ENCODE assay signal across 25 cellular contexts in genomic region chr9:137308102-137308619, GRCh38. TPM values are rescaled to one million over a fixed set of nuclear protein-coding genes. Genes with fewer than 3 reads are reported as not detected.
DNase-seq lines count a peak whose midpoint lies in the region; ATAC-seq, FAIRE-seq and TF ChIP-seq lines count a peak whose summit lies in the region.
"Had no signal": no experiment of that assay in that cellular context is flagged by ENCODE, and none has a peak within 500 bp of the region (broad histone marks: within the 10 kb centered on the region; RNA-seq: fewer than 3 reads in every experiment).

No MANE protein-coding gene starts in this region.

- H3K27me3 ChIP-seq in upper lobe of right lung: no peaks in the 10 kb centered on the region
- H3K27me3 ChIP-seq: thyroid gland had no signal

- TF ChIP-seq CTCF in upper lobe of right lung (IDR thresholded peaks at IDR 0.05): no peak

- H3K4me1 Mint-ChIP-seq in activated CD8-positive, alpha-beta memory T cell treated with anti-CD3 and anti-CD28 coated beads, Interleukin-2, amount 10 ng/mL, durations not matched to agents 7 days and 5 days: peaks cover 7% of the 10 kb centered on the region
- H3K4me1 Mint-ChIP-seq in stimulated activated memory B cell treated with anti-CD40 and anti-IgM and Interleukin-4, amounts not matched to agents 10 μg/mL and 1 μg/mL and 100 μg/mL, for 72 hours: peaks cover 26% of the 10 kb centered on the region

- H3K9me3 Mint-ChIP-seq in activated CD8-positive, alpha-beta memory T cell treated with anti-CD3 and anti-CD28 coated beads, Interleukin-2, amount 10 ng/mL, durations not matched to agents 7 days and 5 days (ENCODE audit: low read depth): no peaks in the 10 kb centered on the region
- no peaks in the 10 kb centered on the region for H3K9me3 Mint-ChIP-seq in stimulated activated memory B cell treated with anti-CD40 and anti-IgM and Interleukin-4, amounts not matched to agents 10 μg/mL and 1 μg/mL and 100 μg/mL, for 72 hours
- H3K9me3 Mint-ChIP-seq: effector memory CD8-positive, alpha-beta T cell; naive thymus-derived CD4-positive, alpha-beta T cell; T-helper 2 cell treated with Interferon-gamma antibody and Interleukin-4, amounts not matched to agents 5 μg/mL and 100 μg/mL, for 36 hours had no signal

- peaks cover 43% of the 10 kb centered on the region for H3K4me1 ChIP-seq in upper lobe of right lung

- CTCF ChIA-PET in activated CD8-positive, alpha-beta memory T cell treated with anti-CD3 and anti-CD28 coated beads, Interleukin-2, amount 10 ng/mL, durations not matched to agents 7 days and 5 days (lab: Charles Lee): no interaction called here

- H3K9me3 ChIP-seq in upper lobe of right lung: no peaks in the 10 kb centered on the region
- H3K9me3 ChIP-seq: heart right ventricle, thyroid gland had no signal

- H3K4me3 ChIP-seq in upper lobe of right lung: no peak overlapping the region
- H3K4me3 ChIP-seq: heart right ventricle, thyroid gland had no signal

- no peak overlapping the region for H3K4me3 Mint-ChIP-seq in activated CD8-positive, alpha-beta memory T cell treated with anti-CD3 and anti-CD28 coated beads, Interleukin-2, amount 10 ng/mL, durations not matched to agents 7 days and 5 days
- H3K4me3 Mint-ChIP-seq in stimulated activated memory B cell treated with anti-CD40 and anti-IgM and Interleukin-4, amounts not matched to agents 10 μg/mL and 1 μg/mL and 100 μg/mL, for 72 hours: no peak overlapping the region
- H3K4me3 Mint-ChIP-seq: T-helper 2 cell treated with Interferon-gamma antibody and Interleukin-4, amounts not matched to agents 5 μg/mL and 100 μg/mL, for 36 hours had no signal

- no peak overlapping the region for H3K27ac ChIP-seq in upper lobe of right lung
- H3K27ac ChIP-seq: KMS-11, thyroid gland had no signal

- no peaks in the 10 kb centered on the region for H3K36me3 Mint-ChIP-seq in activated CD8-positive, alpha-beta memory T cell treated with anti-CD3 and anti-CD28 coated beads, Interleukin-2, amount 10 ng/mL, durations not matched to agents 7 days and 5 days
- H3K36me3 Mint-ChIP-seq in stimulated activated memory B cell treated with anti-CD40 and anti-IgM and Interleukin-4, amounts not matched to agents 10 μg/mL and 1 μg/mL and 100 μg/mL, for 72 hours: no peaks in the 10 kb centered on the region
- H3K36me3 Mint-ChIP-seq: naive thymus-derived CD4-positive, alpha-beta T cell had no signal

- ATAC-seq in activated CD8-positive, alpha-beta memory T cell treated with anti-CD3 and anti-CD28 coated beads, Interleukin-2, amount 10 ng/mL, durations not matched to agents 7 days and 5 days: no peak
- ATAC-seq in upper lobe of right lung: no peak
- no peak for ATAC-seq in stimulated activated memory B cell treated with anti-CD40 and anti-IgM and Interleukin-4, amounts not matched to agents 10 μg/mL and 1 μg/mL and 100 μg/mL, for 72 hours
- ATAC-seq: effector memory CD8-positive, alpha-beta T cell; heart right ventricle; naive thymus-derived CD4-positive, alpha-beta T cell had no signal

- intact Hi-C loops in upper lobe of right lung (cut with DNase I): no loop called here

- no peak overlapping the region for H3K27ac Mint-ChIP-seq in activated CD8-positive, alpha-beta memory T cell treated with anti-CD3 and anti-CD28 coated beads, Interleukin-2, amount 10 ng/mL, durations not matched to agents 7 days and 5 days
- no peak overlapping the region for H3K27ac Mint-ChIP-seq in stimulated activated memory B cell treated with anti-CD40 and anti-IgM and Interleukin-4, amounts not matched to agents 10 μg/mL and 1 μg/mL and 100 μg/mL, for 72 hours
- H3K27ac Mint-ChIP-seq: effector memory CD8-positive, alpha-beta T cell; naive thymus-derived CD4-positive, alpha-beta T cell; T-helper 2 cell treated with Interferon-gamma antibody and Interleukin-4, amounts not matched to agents 5 μg/mL and 100 μg/mL, for 36 hours had no signal

- no peak for FAIRE-seq in HTR-8/SVneo (lab: Jason Lieb, UNC)
- FAIRE-seq: GM19239 had no signal

- H3K36me3 ChIP-seq in upper lobe of right lung: no peaks in the 10 kb centered on the region
- H3K36me3 ChIP-seq: heart right ventricle, thyroid gland had no signal

- DNase-seq in activated CD8-positive, alpha-beta memory T cell treated with anti-CD3 and anti-CD28 coated beads for 24 hours: peak; percentile 57
- no peak for DNase-seq in activated CD8-positive, alpha-beta memory T cell treated with anti-CD3 and anti-CD28 coated beads, Interleukin-2, amount 10 ng/mL, durations not matched to agents 7 days and 5 days
- DNase-seq in NCI-H2227 treated with DMSO at 0.1 percent for 48 hours (lab: John Stamatoyannopoulos, UW) (peak; percentile 13), islet precursor cell (peak; percentile 56), upper lobe of right lung (peak; percentile 63), HTR-8/SVneo (ENCODE audit: insufficient read length, low spot score) (no peak)
- no peak for DNase-seq in stimulated activated CD4-positive, alpha-beta T cell treated with anti-CD3 and anti-CD28 coated beads, Interleukin-15, amount 100 ng/mL, for 24 hours
- DNase-seq: activated CD4-positive, alpha-beta T cell treated with anti-CD3 and anti-CD28 coated beads for 1 hour; activated gamma-delta T cell treated with Interleukin-2 at 50 U/mL for 16 hours; anterior cingulate cortex; cerebellar nuclear complex; COR-L47; effector memory CD8-positive, alpha-beta T cell; mammary epithelial cell; naive thymus-derived CD4-positive, alpha-beta T cell; NCI-H2029 treated with DMSO at 0.1 percent for 48 hours; SIG-M5 had no signal

- peaks cover 3% of the 10 kb centered on the region for H3K27me3 Mint-ChIP-seq in activated CD8-positive, alpha-beta memory T cell treated with anti-CD3 and anti-CD28 coated beads, Interleukin-2, amount 10 ng/mL, durations not matched to agents 7 days and 5 days
- peaks cover 35% of the 10 kb centered on the region for H3K27me3 Mint-ChIP-seq in stimulated activated memory B cell treated with anti-CD40 and anti-IgM and Interleukin-4, amounts not matched to agents 10 μg/mL and 1 μg/mL and 100 μg/mL, for 72 hours
- H3K27me3 Mint-ChIP-seq: effector memory CD8-positive, alpha-beta T cell; naive thymus-derived CD4-positive, alpha-beta T cell had no signal

RNA-seq across cellular contexts. Expression of gene NRARP, which starts 6.1 kb away (rescaled TPM):
- total RNA-seq in activated CD8-positive, alpha-beta memory T cell treated with anti-CD3 and anti-CD28 coated beads, Interleukin-2, amount 10 ng/mL, durations not matched to agents 7 days and 5 days: 1 to 10 TPM; 1.6 to 4.5 TPM
- total RNA-seq in upper lobe of right lung: 21.5 TPM
- total RNA-seq: fibroblast of lung had no signal

RNA-seq across cellular contexts. Expression of gene TOR4A, which starts 30.6 kb away (rescaled TPM):
- 10 to 100 TPM; 10.9 to 13.3 TPM for total RNA-seq in activated CD8-positive, alpha-beta memory T cell treated with anti-CD3 and anti-CD28 coated beads, Interleukin-2, amount 10 ng/mL, durations not matched to agents 7 days and 5 days
- 27.4 TPM for total RNA-seq in upper lobe of right lung

RNA-seq across cellular contexts. Expression of gene NELFB, which starts 53.0 kb away (rescaled TPM):
- total RNA-seq in activated CD8-positive, alpha-beta memory T cell treated with anti-CD3 and anti-CD28 coated beads, Interleukin-2, amount 10 ng/mL, durations not matched to agents 7 days and 5 days: 10 to 100 TPM; 70.8 to 75.3 TPM
- total RNA-seq in upper lobe of right lung: 47.2 TPM

RNA-seq across cellular contexts. Expression of gene STPG3, which starts 57.1 kb away (rescaled TPM):
- total RNA-seq in activated CD8-positive, alpha-beta memory T cell treated with anti-CD3 and anti-CD28 coated beads, Interleukin-2, amount 10 ng/mL, durations not matched to agents 7 days and 5 days: not detected
- total RNA-seq in upper lobe of right lung: not detected
- total RNA-seq: fibroblast of lung; mammary epithelial cell; naive thymus-derived CD4-positive, alpha-beta T cell; pulmonary artery endothelial cell; thyroid gland had no signal

Comparison
In these comparisons a context has a peak if more than half of its experiments do, and no peak if none do; other contexts are left out.
1. DNase-seq: peak in activated CD8-positive, alpha-beta memory T cell treated with anti-CD3 and anti-CD28 coated beads for 24 hours (single experiment), NCI-H2227 treated with DMSO at 0.1 percent for 48 hours (single experiment), islet precursor cell (single experiment) and upper lobe of right lung (single experiment); none in activated CD8-positive, alpha-beta memory T cell treated with anti-CD3 and anti-CD28 coated beads, Interleukin-2, amount 10 ng/mL, durations not matched to agents 7 days and 5 days (single experiment), HTR-8/SVneo (single experiment) and stimulated activated CD4-positive, alpha-beta T cell treated with anti-CD3 and anti-CD28 coated beads, Interleukin-15, amount 100 ng/mL, for 24 hours (single experiment).